27 cellular contexts compared by ENCODE assay signal in the genomic region with DNA sequence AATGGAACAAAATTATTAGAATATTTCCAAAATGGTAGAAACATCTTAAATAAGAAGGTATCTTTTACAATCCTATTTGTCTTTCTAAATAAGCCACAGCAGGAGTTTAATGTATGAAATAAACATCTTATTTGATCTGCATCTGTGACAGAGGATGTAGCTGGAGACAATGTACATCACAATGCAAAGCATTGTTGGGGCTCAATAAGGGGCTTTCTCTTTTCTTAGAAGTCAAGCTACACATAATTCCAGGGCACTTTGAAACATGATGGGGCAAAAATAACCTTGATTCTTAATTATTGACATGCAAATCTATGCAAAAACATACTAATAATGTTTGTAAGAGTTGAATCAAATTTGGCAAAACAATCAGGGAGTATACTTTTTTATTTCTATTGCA.
"Had no signal": no experiment of that assay in that cellular context is flagged by ENCODE, and none has a peak within 500 bp of the region (broad histone marks: within the 10 kb centered on the region; RNA-seq: fewer than 3 reads in every experiment).

No MANE protein-coding gene starts in this region.

- H3K4me2 ChIP-seq: neural progenitor cell had no signal

- H3K27ac Mint-ChIP-seq: nephron; neural progenitor cell; progenitor cell of endocrine pancreas; stimulated activated effector memory CD8-positive, alpha-beta T cell treated with anti-CD3 and anti-CD28 coated beads, Interleukin-12 subunit alpha, Interleukin-12 subunit beta, amount 100 ng/mL, for 72 hours; stimulated activated naive B cell treated with anti-CD40 and anti-IgM and Interleukin-4, amounts not matched to agents 10 μg/mL and 1 μg/mL and 100 μg/mL, for 72 hours; stimulated activated naive CD8-positive, alpha-beta T cell treated with anti-CD3 and anti-CD28 coated beads, Interleukin-15, Interleukin-2, amounts not matched to agents 100 ng/mL and 50 ng/mL, for 24 hours had no signal

- H3K4me3 ChIP-seq: neural progenitor cell, ovary, psoas muscle, right lobe of liver, sigmoid colon, stomach, thoracic aorta, thyroid gland, tibial nerve, upper lobe of left lung, vagina had no signal

- H3K36me3 ChIP-seq: neural progenitor cell, ovary, right lobe of liver, sigmoid colon, stomach, thoracic aorta, thyroid gland, tibial nerve, upper lobe of left lung, vagina had no signal

- H3K27me3 ChIP-seq: neural progenitor cell, ovary, right lobe of liver, sigmoid colon, stomach, thyroid gland, tibial nerve, upper lobe of left lung, vagina had no signal

- H3K27me3 Mint-ChIP-seq: progenitor cell of endocrine pancreas; stimulated activated naive B cell treated with anti-CD40 and anti-IgM and Interleukin-4, amounts not matched to agents 10 μg/mL and 1 μg/mL and 100 μg/mL, for 72 hours; stimulated activated naive CD8-positive, alpha-beta T cell treated with anti-CD3 and anti-CD28 coated beads, Interleukin-15, Interleukin-2, amounts not matched to agents 100 ng/mL and 50 ng/mL, for 24 hours had no signal

- H3K79me2 ChIP-seq: parathyroid adenoma had no signal

- H3K9me3 ChIP-seq: ovary, right lobe of liver, sigmoid colon, thoracic aorta, thyroid gland, vagina had no signal

- DNase-seq: occipital lobe; ovary; posterior cingulate gyrus; psoas muscle; right cardiac atrium; right lobe of liver; sigmoid colon; small intestine; stimulated activated CD4-positive, alpha-beta T cell treated with anti-CD3 and anti-CD28 coated beads, Interleukin-15, amount 100 ng/mL, for 24 hours; stimulated activated CD4-positive, alpha-beta T cell treated with anti-CD3 and anti-CD28 coated beads, Interleukin-2, amount 100 ng/mL, for 24 hours; stimulated activated CD4-positive, alpha-beta T cell treated with anti-CD3 and anti-CD28 coated beads, Interleukin-2, amount 100 ng/mL, for 48 hours; stimulated activated CD4-positive, alpha-beta T cell treated with anti-CD3 and anti-CD28 coated beads, Interleukin-4, amount 100 ng/mL, for 24 hours; stimulated activated naive B cell treated with anti-CD40 and anti-IgM and Interleukin-4, amounts not matched to agents 10 μg/mL and 1 μg/mL and 100 μg/mL, for 72 hours; stimulated activated naive CD4-positive, alpha-beta T cell treated with Interleukin-2 at 50 U/mL for 16 hours; stomach; thyroid gland; trophoblast cell; upper lobe of left lung had no signal

- H3K9ac ChIP-seq: neural progenitor cell, parathyroid adenoma had no signal

- H3K4me3 Mint-ChIP-seq: nephron; neural progenitor cell; stimulated activated effector memory CD8-positive, alpha-beta T cell treated with anti-CD3 and anti-CD28 coated beads, Interleukin-12 subunit alpha, Interleukin-12 subunit beta, amount 100 ng/mL, for 72 hours; stimulated activated naive B cell treated with anti-CD40 and anti-IgM and Interleukin-4, amounts not matched to agents 10 μg/mL and 1 μg/mL and 100 μg/mL, for 72 hours; stimulated activated naive CD8-positive, alpha-beta T cell treated with anti-CD3 and anti-CD28 coated beads, Interleukin-15, Interleukin-2, amounts not matched to agents 100 ng/mL and 50 ng/mL, for 24 hours had no signal

- H3K4me1 Mint-ChIP-seq: nephron; neural progenitor cell; stimulated activated effector memory CD8-positive, alpha-beta T cell treated with anti-CD3 and anti-CD28 coated beads, Interleukin-12 subunit alpha, Interleukin-12 subunit beta, amount 100 ng/mL, for 72 hours; stimulated activated naive B cell treated with anti-CD40 and anti-IgM and Interleukin-4, amounts not matched to agents 10 μg/mL and 1 μg/mL and 100 μg/mL, for 72 hours had no signal

- H2AFZ ChIP-seq: neural progenitor cell, parathyroid adenoma had no signal

- H3K36me3 Mint-ChIP-seq: neural progenitor cell; stimulated activated effector memory CD8-positive, alpha-beta T cell treated with anti-CD3 and anti-CD28 coated beads, Interleukin-12 subunit alpha, Interleukin-12 subunit beta, amount 100 ng/mL, for 72 hours; stimulated activated naive B cell treated with anti-CD40 and anti-IgM and Interleukin-4, amounts not matched to agents 10 μg/mL and 1 μg/mL and 100 μg/mL, for 72 hours had no signal

- ATAC-seq: psoas muscle; right cardiac atrium; right lobe of liver; stimulated activated effector memory CD8-positive, alpha-beta T cell treated with anti-CD3 and anti-CD28 coated beads, Interleukin-12 subunit alpha, Interleukin-12 subunit beta, amount 100 ng/mL, for 72 hours; stimulated activated naive B cell treated with anti-CD40 and anti-IgM and Interleukin-4, amounts not matched to agents 10 μg/mL and 1 μg/mL and 100 μg/mL, for 72 hours had no signal

- H3K4me1 ChIP-seq: neural progenitor cell, parathyroid adenoma, psoas muscle, right lobe of liver, sigmoid colon, stomach, thyroid gland, tibial nerve, upper lobe of left lung, vagina had no signal

- H3K27ac ChIP-seq: neural progenitor cell, ovary, parathyroid adenoma, psoas muscle, right lobe of liver, sigmoid colon, stomach, thoracic aorta, thyroid gland, tibial nerve, upper lobe of left lung, vagina had no signal
